In genomic region chr14:51336304-51336703, GRCh38 we compare ENCODE assay signal across 18 cellular contexts.
"Had no signal": no experiment of that assay in that cellular context is flagged by ENCODE, and none has a peak within 500 bp of the region (broad histone marks: within the 10 kb centered on the region; RNA-seq: fewer than 3 reads in every experiment).

No MANE protein-coding gene starts in this region.

- H3K4me1 ChIP-seq: parathyroid adenoma, thyroid gland had no signal

- H3K9me3 ChIP-seq: gastrocnemius medialis, mucosa of descending colon, neutrophil, thyroid gland, uterus had no signal

- H3K27me3 ChIP-seq: gastrocnemius medialis, thyroid gland, uterus had no signal

- H3K9ac ChIP-seq: parathyroid adenoma had no signal

- FAIRE-seq: colon, islet of Langerhans had no signal

- H3K27ac ChIP-seq: gastrocnemius medialis, neutrophil, parathyroid adenoma, thyroid gland, uterus had no signal

- ATAC-seq: activated T-helper 17 cell treated with anti-CD3 and anti-CD28 coated beads, Interleukin-2, amount 50 U/mL, for 72 hours; left lobe of liver; naive thymus-derived CD8-positive, alpha-beta T cell; stimulated activated naive CD8-positive, alpha-beta T cell treated with anti-CD3 and anti-CD28 coated beads, Interleukin-15, amount 100 ng/mL, for 72 hours had no signal

- DNase-seq: activated CD4-positive, alpha-beta T cell treated with anti-CD3 and anti-CD28 coated beads, Interleukin-2, amount 50 U/mL, for 4 hours; activated CD4-positive, CD25-positive, alpha-beta regulatory T cell treated with anti-CD3 and anti-CD28 coated beads, Interleukin-2, amount 50 U/mL, for 72 hours; activated naive CD4-positive, alpha-beta T cell treated with anti-CD3 and anti-CD28 coated beads for 36 hours; caudate nucleus; naive thymus-derived CD8-positive, alpha-beta T cell; stimulated activated naive CD8-positive, alpha-beta T cell treated with anti-CD3 and anti-CD28 coated beads, Interleukin-15, amount 100 ng/mL, for 72 hours; T-helper 1 cell; T1000 had no signal

- H3K36me3 ChIP-seq: gastrocnemius medialis, neutrophil, thyroid gland, uterus had no signal

- H3K4me3 ChIP-seq: gastrocnemius medialis, mucosa of descending colon, thyroid gland, uterus had no signal
